10 cellular contexts compared by ENCODE assay signal in genomic region chr2:240387669-240388358, GRCh38. TPM values are rescaled to one million over a fixed set of nuclear protein-coding genes. Genes with fewer than 3 reads are reported as not detected.
A peak's percentile ranks its signal among the peaks of the same experiment; 100 is the strongest.
DNase-seq lines count a peak whose midpoint lies in the region; ATAC-seq, FAIRE-seq and TF ChIP-seq lines count a peak whose summit lies in the region.
"Had no signal": no experiment of that assay in that cellular context is flagged by ENCODE, and none has a peak within 500 bp of the region (broad histone marks: within the 10 kb centered on the region; RNA-seq: fewer than 3 reads in every experiment).

No MANE protein-coding gene starts in this region.

- ATAC-seq in natural killer cell treated with Interleukin-12 subunit alpha and Interleukin-12 subunit beta and Interleukin-15 and Interleukin-18, amount 100 ng/mL, for 72 hours = no peak
- ATAC-seq in natural killer cell = no peak
- peak; percentile 4; the same call in 1 of the 3 replicates for ATAC-seq in HepG2
- ATAC-seq in aorta (ENCODE audit: low FRiP score) = peak; percentile 19
- no peak for ATAC-seq in HG02678 (IDR thresholded peaks at IDR 0.05; ENCODE audit: unreplicated experiment)
- ATAC-seq in HG02884 (IDR thresholded peaks at IDR 0.05; ENCODE audit: unreplicated experiment) = no peak

- H3K4me1 ChIP-seq in colonic mucosa = no peaks in the 10 kb centered on the region
- 0 out of 2 replicates have a peak, but pooled peaks cover 8% of the 10 kb centered on the region for H3K4me1 ChIP-seq in HepG2 (ENCODE audit: insufficient read depth, low read length)
- H3K4me1 ChIP-seq in aorta (ENCODE audit: control insufficient read depth in 1 of 2, insufficient read depth in 2 of 2, low read length in 2 of 2) = no peaks in the 10 kb centered on the region
- H3K4me1 ChIP-seq: Peyer's patch had no signal

- H3K4me3 Mint-ChIP-seq in natural killer cell treated with Interleukin-12 subunit alpha and Interleukin-12 subunit beta and Interleukin-15 and Interleukin-18, amount 100 ng/mL, for 72 hours = no peak overlapping the region
- H3K4me3 Mint-ChIP-seq in natural killer cell = no peak overlapping the region

- no peak overlapping the region for H2AFZ ChIP-seq in HepG2 (ENCODE audit: low read length)

- H3K27ac ChIP-seq in colonic mucosa (no peak overlapping the region), HepG2 (ENCODE audit: extremely low read length, insufficient read depth, low read length) (no peak overlapping the region), aorta (ENCODE audit: low read depth in 1 of 2, low read length in 2 of 2) (no peak overlapping the region)
- H3K27ac ChIP-seq: C4-2B had no signal

- H3K36me3 ChIP-seq in colonic mucosa = no peaks in the 10 kb centered on the region
- no peaks in the 10 kb centered on the region for H3K36me3 ChIP-seq in HepG2 (replicated peaks in 1 of 2; ENCODE audit: control insufficient read depth in 1 of 2, insufficient read depth in 2 of 2, low read length in 2 of 2)
- no peaks in the 10 kb centered on the region for H3K36me3 ChIP-seq in aorta (ENCODE audit: control insufficient read depth in 1 of 2, insufficient read depth in 2 of 2, low read length in 1 of 2)
- H3K36me3 ChIP-seq: Peyer's patch had no signal

- POLR2A ChIA-PET in HepG2 (lab: Yijun Ruan, JAX) = no interaction called here

- no peak for FAIRE-seq in HepG2 (lab: Jason Lieb, UNC)

- H3K27ac Mint-ChIP-seq in natural killer cell treated with Interleukin-12 subunit alpha and Interleukin-12 subunit beta and Interleukin-15 and Interleukin-18, amount 100 ng/mL, for 72 hours = no peak overlapping the region
- no peak overlapping the region for H3K27ac Mint-ChIP-seq in natural killer cell

- no peaks in the 10 kb centered on the region for H3K4me1 Mint-ChIP-seq in natural killer cell treated with Interleukin-12 subunit alpha and Interleukin-12 subunit beta and Interleukin-15 and Interleukin-18, amount 100 ng/mL, for 72 hours (ENCODE audit: low read depth in 2 of 2)
- peaks cover 6% of the 10 kb centered on the region in 2 donors for H3K4me1 Mint-ChIP-seq in natural killer cell

- TF ChIP-seq EP300 in HepG2 (IDR thresholded peaks at IDR 0.05; ENCODE audit: low read depth in 2 of 2, low read length in 2 of 2) (no peak), HepG2 (CRISPR knock-in tag; IDR thresholded peaks at IDR 0.05; ENCODE audit: borderline replicate concordance) (0 out of 2 replicates have a peak, but pooled peaks have one; percentile 17)

- peak; percentile 58 for DNase-seq in natural killer cell treated with Interleukin-12 subunit alpha and Interleukin-12 subunit beta and Interleukin-15 and Interleukin-18, amount 100 ng/mL, for 72 hours (ENCODE audit: low spot score)
- DNase-seq in natural killer cell (no peak), colonic mucosa (peak; percentile 63), HepG2 (ENCODE audit: low spot score) (peak; percentile 62), aorta (peak; percentile 78 to 89), DMS153 treated with DMSO at 0.1 percent for 48 hours (lab: John Stamatoyannopoulos, UW; ENCODE audit: unreplicated experiment) (no peak)

- H3K27me3 Mint-ChIP-seq in natural killer cell treated with Interleukin-12 subunit alpha and Interleukin-12 subunit beta and Interleukin-15 and Interleukin-18, amount 100 ng/mL, for 72 hours = no peaks in the 10 kb centered on the region
- no peaks in the 10 kb centered on the region for H3K27me3 Mint-ChIP-seq in natural killer cell (ENCODE audit: low read depth in 2 of 2)

- H3K9ac ChIP-seq in colonic mucosa (ENCODE audit: low read depth in 2 of 2, low read length in 2 of 2) = no peak overlapping the region
- H3K9ac ChIP-seq in HepG2 (ENCODE audit: insufficient read depth, low read depth, low read length) = no peak overlapping the region

- TF ChIP-seq RAD21 in HepG2 (CRISPR knock-in tag; IDR thresholded peaks at IDR 0.05) = no peak

- no peaks in the 10 kb centered on the region for H3K27me3 ChIP-seq in colonic mucosa
- peaks cover 16 to 45% of the 10 kb centered on the region in 2 experiments for H3K27me3 ChIP-seq in HepG2 (ENCODE audit: control insufficient read depth in 1 of 2, insufficient read depth in 2 of 2, low read length in 2 of 2)
- H3K27me3 ChIP-seq in aorta (ENCODE audit: control insufficient read depth in 1 of 2, insufficient read depth in 2 of 2, low read length in 1 of 2) = no peaks in the 10 kb centered on the region
- H3K27me3 ChIP-seq: Peyer's patch had no signal

- no peak overlapping the region for H3K4me2 ChIP-seq in HepG2 (ENCODE audit: low read depth, low read length)

- no peak for TF ChIP-seq CTCF in natural killer cell (IDR thresholded peaks at IDR 0.05)
- no peak for TF ChIP-seq CTCF in colonic mucosa (IDR thresholded peaks at IDR 0.05)
- TF ChIP-seq CTCF in HepG2 (CRISPR knock-in tag; IDR thresholded peaks at IDR 0.05) = no peak

- WGBS in HepG2 (ENCODE audit: low lambda C conversion rate) = 44% methylated on average over 15 of the region's 16 CpGs
- WGBS in aorta, 2 donors = 68 to 74% methylated on average over 16 of the region's 16 CpGs

- no peak for TF ChIP-seq POLR2A in HepG2 (IDR thresholded peaks at IDR 0.05; ENCODE audit: insufficient read depth in 1 of 2, low read depth in 2 of 2, low read length in 2 of 2)

- no peaks in the 10 kb centered on the region for H3K79me2 ChIP-seq in HepG2 (ENCODE audit: insufficient read depth, low read length)

- no TSS peak for BruUV-seq in HepG2 (replicated peaks; lab: Mats Ljungman, UMichigan)

- intact Hi-C loops in natural killer cell (cut with micrococcal nuclease) (no loop called here), colonic mucosa (cut with DNase I) (no loop called here), HepG2 (cut with micrococcal nuclease; ENCODE audit: unreplicated experiment) (loop anchor here (1.0 kb wide), 1 partner anchor 24 kb away; no protein-coding TSS in a partner anchor), aorta (cut with DNase I) (no loop called here)

- H3K9me3 ChIP-seq in colonic mucosa (no peaks in the 10 kb centered on the region), HepG2 (ENCODE audit: low read length) (no peaks in the 10 kb centered on the region), aorta (ENCODE audit: control insufficient read depth, low read length) (no peaks in the 10 kb centered on the region)
- H3K9me3 ChIP-seq: Peyer's patch had no signal

- no peaks in the 10 kb centered on the region for H3K9me3 Mint-ChIP-seq in natural killer cell treated with Interleukin-12 subunit alpha and Interleukin-12 subunit beta and Interleukin-15 and Interleukin-18, amount 100 ng/mL, for 72 hours
- no peaks in the 10 kb centered on the region for H3K9me3 Mint-ChIP-seq in natural killer cell

- no peaks in the 10 kb centered on the region; the same call in 1 of the 2 replicates for H4K20me1 ChIP-seq in HepG2 (ENCODE audit: insufficient read depth, low read length)

- H3K36me3 Mint-ChIP-seq in natural killer cell treated with Interleukin-12 subunit alpha and Interleukin-12 subunit beta and Interleukin-15 and Interleukin-18, amount 100 ng/mL, for 72 hours = no peaks in the 10 kb centered on the region
- H3K36me3 Mint-ChIP-seq in natural killer cell = no peaks in the 10 kb centered on the region

- in situ Hi-C loops in HepG2 (cut with HindIII; ENCODE audit: extremely low pct_ligation_motif_present, low pct_unique_long_range_greater_than_20kb) = no loop called here

- CTCF ChIA-PET in HepG2 (lab: Yijun Ruan, JAX; ENCODE audit: low intra/inter-chr PET ratio, low total read pairs) = no interaction called here

- H3K4me3 ChIP-seq in colonic mucosa = no peak overlapping the region
- no peak overlapping the region for H3K4me3 ChIP-seq in HepG2 (replicated peaks in 1 of 3; ENCODE audit: insufficient read depth in 1 of 3, low read depth in 2 of 3, low read length in 3 of 3)
- H3K4me3 ChIP-seq in aorta (ENCODE audit: low read length in 2 of 2) = no peak overlapping the region
- H3K4me3 ChIP-seq: Peyer's patch had no signal

TF ChIP-seq in HepG2, 621 proteins besides CTCF, POLR2A, EP300 and RAD21 (continues in another document):
- no peak for TF ChIP-seq E2F1 (CRISPR knock-in tag; IDR thresholded peaks at IDR 0.05)

RNA-seq across cellular contexts. Expression of gene GPC1, which starts 47.6 kb away (rescaled TPM):
- 1 to 10 TPM; 1.2 to 1.8 TPM for total RNA-seq in natural killer cell treated with Interleukin-12 subunit alpha and Interleukin-12 subunit beta and Interleukin-15 and Interleukin-18, amount 100 ng/mL, for 72 hours
- total RNA-seq in natural killer cell (1 to 10 TPM in 1 of 3 donors, under 1 TPM in 2; 0.79 to 1.4 (median 0.94) TPM), colonic mucosa (10 to 100 TPM; 19.0 to 23.1 TPM), HepG2 (2016; rRNA removed; fragmentation: Illumina TruSeq; extraction: Trizol) (2.1 and 5.5 TPM in 2 replicates), aorta (10 to 100 TPM; 32.3 to 62.6 TPM)
- 0.91 and 1.6 TPM in 2 replicates for total RNA-seq in HepG2 (2016; cell fraction: cytosol; rRNA removed; fragmentation: Illumina TruSeq; extraction: Trizol; ENCODE audit: low read depth)
- total RNA-seq in HepG2 (2016; cell fraction: insoluble cytoplasmic fraction; rRNA removed; fragmentation: Illumina TruSeq; extraction: Trizol) = 1.8 and 5.2 TPM in 2 replicates
- total RNA-seq in HepG2 (2016; cell fraction: membrane; rRNA removed; fragmentation: Illumina TruSeq; extraction: Trizol) = 1.9 and 2.0 TPM in 2 replicates
- total RNA-seq in HepG2 (2016; cell fraction: nucleus; rRNA removed; fragmentation: Illumina TruSeq; extraction: Trizol) = 5.4 and 7.0 TPM in 2 replicates
- polyA plus RNA-seq in HepG2 (2011; rRNA removed) (4.0 and 4.8 TPM in 2 replicates), aorta (10 to 100 TPM; 28.0 to 66.8 TPM)
- polyA plus RNA-seq in HepG2 (2011; cell fraction: cytosol; rRNA removed) = 2.4 and 5.8 TPM in 2 replicates
- polyA plus RNA-seq in HepG2 (2011; cell fraction: nucleus; rRNA removed) = 6.0 and 8.9 TPM in 2 replicates
- 1.1 and 2.2 TPM in 2 replicates for polyA plus RNA-seq in HepG2 (2012)
- polyA plus RNA-seq in HepG2 (2016; cell fraction: cytosol; fragmentation: Illumina TruSeq; extraction: Trizol; ENCODE audit: low read depth) = 1.3 and 1.7 TPM in 2 replicates
- 3.2 and 3.7 TPM in 2 replicates for polyA plus RNA-seq in HepG2 (2016; cell fraction: insoluble cytoplasmic fraction; fragmentation: Illumina TruSeq; extraction: Trizol; ENCODE audit: low read depth)
- 2.1 and 3.5 TPM in 2 replicates for polyA plus RNA-seq in HepG2 (2016; cell fraction: membrane; fragmentation: Illumina TruSeq; extraction: Trizol; ENCODE audit: low read depth)
- 12.8 and 13.1 TPM in 2 replicates for polyA plus RNA-seq in HepG2 (2016; cell fraction: nucleus; fragmentation: Illumina TruSeq; extraction: Trizol; ENCODE audit: insufficient read depth, low read depth)
- 9.2 and 40.8 TPM in 2 replicates for polyA minus RNA-seq in HepG2 (2011; rRNA and poly(A)+ RNA removed; ENCODE audit: low replicate concordance)
- 7.8 and 8.3 TPM in 2 replicates for polyA minus RNA-seq in HepG2 (2011; cell fraction: cytosol; rRNA and poly(A)+ RNA removed)
- polyA minus RNA-seq in HepG2 (2011; cell fraction: nucleus; rRNA and poly(A)+ RNA removed) = 2.1 and 4.8 TPM in 2 replicates

Comparison
In these comparisons a context has a peak if more than half of its experiments do, and no peak if none do; other contexts are left out.
1. DNase-seq: peak in natural killer cell treated with Interleukin-12 subunit alpha and Interleukin-12 subunit beta and Interleukin-15 and Interleukin-18, amount 100 ng/mL, for 72 hours (single experiment), colonic mucosa (single experiment), HepG2 (single experiment) and aorta (2 of 2); none in natural killer cell (single experiment) and DMS153 treated with DMSO at 0.1 percent for 48 hours (single experiment).
2. ATAC-seq: peak in HepG2 (single experiment) and aorta (single experiment); none in natural killer cell treated with Interleukin-12 subunit alpha and Interleukin-12 subunit beta and Interleukin-15 and Interleukin-18, amount 100 ng/mL, for 72 hours (0 of 2), natural killer cell (0 of 3), HG02678 (single experiment) and HG02884 (single experiment).